Comparison of ENCODE assay signal across 1 cellular context in the genomic region with DNA sequence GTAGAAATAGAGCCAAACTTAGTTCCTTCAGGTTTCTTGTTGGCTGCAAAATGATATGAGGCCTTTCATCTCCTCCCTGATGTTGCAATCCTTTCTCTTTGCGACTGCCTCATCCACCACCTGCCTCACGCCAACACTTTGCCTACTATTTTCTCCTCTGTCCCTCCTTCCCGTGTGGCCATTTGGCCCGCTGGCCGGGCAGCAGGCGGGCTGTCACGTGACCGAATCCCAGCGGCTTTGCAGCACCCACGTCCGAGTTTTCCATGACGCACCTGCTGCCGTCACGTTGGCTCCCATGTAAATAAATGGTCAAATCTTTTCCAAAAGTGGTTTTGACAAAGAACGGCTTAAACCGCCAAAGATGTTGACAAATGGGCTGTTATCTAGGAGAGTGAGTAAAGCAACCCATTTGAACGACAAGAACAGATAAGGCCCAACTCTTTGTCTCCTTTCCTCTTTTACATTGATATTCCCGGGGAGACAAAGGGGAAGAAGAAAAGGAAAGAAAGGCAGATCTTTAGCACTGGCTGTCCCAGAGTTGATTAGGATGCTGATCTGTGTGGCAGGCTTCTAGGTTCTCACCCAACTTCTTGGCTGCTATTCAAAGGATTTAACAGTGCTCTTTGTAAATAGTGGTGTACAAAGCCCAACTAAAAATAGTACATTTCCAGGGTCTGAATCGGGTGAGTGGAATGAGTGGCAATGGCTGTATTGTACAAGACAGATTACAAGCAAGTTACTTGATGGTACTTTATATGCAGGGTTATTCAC.
TF ChIP-seq lines count a peak whose summit lies in the region.

No MANE protein-coding gene starts in this region.

TF ChIP-seq in HepG2, 621 proteins besides CTCF, POLR2A, EP300 and RAD21 (continued from another document):
- TF ChIP-seq ZIK1 (CRISPR knock-in tag; IDR thresholded peaks at IDR 0.05; ENCODE audit: borderline replicate concordance, low read depth) = no peak
- TF ChIP-seq CBX2 (IDR thresholded peaks at IDR 0.05; ENCODE audit: low read depth, low read length) = no peak
- TF ChIP-seq CBX2 (CRISPR knock-in tag; IDR thresholded peaks at IDR 0.05; ENCODE audit: low read depth) = no peak
- no peak for TF ChIP-seq ZNF33B (CRISPR knock-in tag; IDR thresholded peaks at IDR 0.05)
- 0 out of 2 replicates have a peak, but pooled peaks have one; percentile 15 for TF ChIP-seq FOSL2 (CRISPR knock-in tag; IDR thresholded peaks at IDR 0.05)
- no peak for TF ChIP-seq MYNN (CRISPR knock-in tag; IDR thresholded peaks at IDR 0.05; ENCODE audit: low read depth)
- TF ChIP-seq, protein P1, sequence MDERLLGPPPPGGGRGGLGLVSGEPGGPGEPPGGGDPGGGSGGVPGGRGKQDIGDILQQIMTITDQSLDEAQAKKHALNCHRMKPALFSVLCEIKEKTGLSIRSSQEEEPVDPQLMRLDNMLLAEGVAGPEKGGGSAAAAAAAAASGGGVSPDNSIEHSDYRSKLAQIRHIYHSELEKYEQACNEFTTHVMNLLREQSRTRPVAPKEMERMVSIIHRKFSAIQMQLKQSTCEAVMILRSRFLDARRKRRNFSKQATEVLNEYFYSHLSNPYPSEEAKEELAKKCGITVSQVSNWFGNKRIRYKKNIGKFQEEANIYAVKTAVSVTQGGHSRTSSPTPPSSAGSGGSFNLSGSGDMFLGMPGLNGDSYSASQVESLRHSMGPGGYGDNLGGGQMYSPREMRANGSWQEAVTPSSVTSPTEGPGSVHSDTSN (CRISPR knock-in tag; IDR thresholded peaks at IDR 0.05) = no peak
- TF ChIP-seq ZNF30 (CRISPR knock-in tag; IDR thresholded peaks at IDR 0.05) = no peak
- TF ChIP-seq ZNF674 (CRISPR knock-in tag; IDR thresholded peaks at IDR 0.05; ENCODE audit: low read depth) = no peak
- no peak for TF ChIP-seq ZNF670 (CRISPR knock-in tag; IDR thresholded peaks at IDR 0.05; ENCODE audit: borderline replicate concordance)
- no peak for TF ChIP-seq ZNF460 (CRISPR knock-in tag; IDR thresholded peaks at IDR 0.05; ENCODE audit: borderline replicate concordance)
- no peak for TF ChIP-seq HNRNPK (IDR thresholded peaks at IDR 0.05; ENCODE audit: low read depth, low read length, poor library complexity, severe bottlenecking)
- no peak for TF ChIP-seq ZNF557 (CRISPR knock-in tag; IDR thresholded peaks at IDR 0.05)
- TF ChIP-seq ZNF7 (CRISPR knock-in tag; IDR thresholded peaks at IDR 0.05) = no peak
- TF ChIP-seq, protein P2, sequence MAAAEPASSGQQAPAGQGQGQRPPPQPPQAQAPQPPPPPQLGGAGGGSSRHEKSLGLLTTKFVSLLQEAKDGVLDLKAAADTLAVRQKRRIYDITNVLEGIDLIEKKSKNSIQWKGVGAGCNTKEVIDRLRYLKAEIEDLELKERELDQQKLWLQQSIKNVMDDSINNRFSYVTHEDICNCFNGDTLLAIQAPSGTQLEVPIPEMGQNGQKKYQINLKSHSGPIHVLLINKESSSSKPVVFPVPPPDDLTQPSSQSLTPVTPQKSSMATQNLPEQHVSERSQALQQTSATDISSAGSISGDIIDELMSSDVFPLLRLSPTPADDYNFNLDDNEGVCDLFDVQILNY (CRISPR knock-in tag; conservative IDR thresholded peaks at IDR 0.05) = no peak
- no peak for TF ChIP-seq ASH2L (IDR thresholded peaks at IDR 0.05; ENCODE audit: insufficient read length, low read depth, low read length)
- TF ChIP-seq ZNF709 (CRISPR knock-in tag; IDR thresholded peaks at IDR 0.05) = no peak
- no peak for TF ChIP-seq IKZF4 (CRISPR knock-in tag; IDR thresholded peaks at IDR 0.05; ENCODE audit: borderline replicate concordance, low read depth, not compliant biosample characterization)
- TF ChIP-seq ZNF616 (CRISPR knock-in tag; IDR thresholded peaks at IDR 0.05; ENCODE audit: low read depth) = no peak
- no peak for TF ChIP-seq SCMH1 (CRISPR knock-in tag; IDR thresholded peaks at IDR 0.05; ENCODE audit: borderline replicate concordance)
- TF ChIP-seq, protein P3, sequence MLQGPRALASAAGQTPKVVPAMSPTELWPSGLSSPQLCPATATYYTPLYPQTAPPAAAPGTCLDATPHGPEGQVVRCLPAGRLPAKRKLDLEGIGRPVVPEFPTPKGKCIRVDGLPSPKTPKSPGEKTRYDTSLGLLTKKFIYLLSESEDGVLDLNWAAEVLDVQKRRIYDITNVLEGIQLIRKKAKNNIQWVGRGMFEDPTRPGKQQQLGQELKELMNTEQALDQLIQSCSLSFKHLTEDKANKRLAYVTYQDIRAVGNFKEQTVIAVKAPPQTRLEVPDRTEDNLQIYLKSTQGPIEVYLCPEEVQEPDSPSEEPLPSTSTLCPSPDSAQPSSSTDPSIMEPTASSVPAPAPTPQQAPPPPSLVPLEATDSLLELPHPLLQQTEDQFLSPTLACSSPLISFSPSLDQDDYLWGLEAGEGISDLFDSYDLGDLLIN (CRISPR knock-in tag; IDR thresholded peaks at IDR 0.05; ENCODE audit: borderline replicate concordance) = no peak
- TF ChIP-seq CREB1 (IDR thresholded peaks at IDR 0.05) = peak; percentile 64
- TF ChIP-seq CREB1 (CRISPR knock-in tag; IDR thresholded peaks at IDR 0.05) = peak; percentile 51
- TF ChIP-seq ZNF256 (CRISPR knock-in tag; conservative IDR thresholded peaks at IDR 0.05) = no peak
- TF ChIP-seq, protein P4, sequence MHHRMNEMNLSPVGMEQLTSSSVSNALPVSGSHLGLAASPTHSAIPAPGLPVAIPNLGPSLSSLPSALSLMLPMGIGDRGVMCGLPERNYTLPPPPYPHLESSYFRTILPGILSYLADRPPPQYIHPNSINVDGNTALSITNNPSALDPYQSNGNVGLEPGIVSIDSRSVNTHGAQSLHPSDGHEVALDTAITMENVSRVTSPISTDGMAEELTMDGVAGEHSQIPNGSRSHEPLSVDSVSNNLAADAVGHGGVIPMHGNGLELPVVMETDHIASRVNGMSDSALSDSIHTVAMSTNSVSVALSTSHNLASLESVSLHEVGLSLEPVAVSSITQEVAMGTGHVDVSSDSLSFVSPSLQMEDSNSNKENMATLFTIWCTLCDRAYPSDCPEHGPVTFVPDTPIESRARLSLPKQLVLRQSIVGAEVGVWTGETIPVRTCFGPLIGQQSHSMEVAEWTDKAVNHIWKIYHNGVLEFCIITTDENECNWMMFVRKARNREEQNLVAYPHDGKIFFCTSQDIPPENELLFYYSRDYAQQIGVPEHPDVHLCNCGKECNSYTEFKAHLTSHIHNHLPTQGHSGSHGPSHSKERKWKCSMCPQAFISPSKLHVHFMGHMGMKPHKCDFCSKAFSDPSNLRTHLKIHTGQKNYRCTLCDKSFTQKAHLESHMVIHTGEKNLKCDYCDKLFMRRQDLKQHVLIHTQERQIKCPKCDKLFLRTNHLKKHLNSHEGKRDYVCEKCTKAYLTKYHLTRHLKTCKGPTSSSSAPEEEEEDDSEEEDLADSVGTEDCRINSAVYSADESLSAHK (CRISPR knock-in tag; IDR thresholded peaks at IDR 0.05; ENCODE audit: borderline replicate concordance) = no peak
- no peak for TF ChIP-seq KLF12 (CRISPR knock-in tag; IDR thresholded peaks at IDR 0.05; ENCODE audit: borderline replicate concordance)
- TF ChIP-seq BHLHE40 (IDR thresholded peaks at IDR 0.05; ENCODE audit: low read length) = peak; percentile 70
- TF ChIP-seq, protein P5, sequence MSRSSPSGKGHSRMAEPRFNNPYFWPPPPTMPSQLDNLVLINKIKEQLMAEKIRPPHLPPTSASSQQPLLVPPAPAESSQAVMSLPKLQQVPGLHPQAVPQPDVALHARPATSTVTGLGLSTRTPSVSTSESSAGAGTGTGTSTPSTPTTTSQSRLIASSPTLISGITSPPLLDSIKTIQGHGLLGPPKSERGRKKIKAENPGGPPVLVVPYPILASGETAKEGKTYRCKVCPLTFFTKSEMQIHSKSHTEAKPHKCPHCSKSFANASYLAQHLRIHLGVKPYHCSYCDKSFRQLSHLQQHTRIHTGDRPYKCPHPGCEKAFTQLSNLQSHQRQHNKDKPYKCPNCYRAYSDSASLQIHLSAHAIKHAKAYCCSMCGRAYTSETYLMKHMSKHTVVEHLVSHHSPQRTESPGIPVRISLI (CRISPR knock-in tag; IDR thresholded peaks at IDR 0.05; ENCODE audit: borderline replicate concordance) = no peak
- no peak for TF ChIP-seq ATF1 (CRISPR knock-in tag; IDR thresholded peaks at IDR 0.05)
- TF ChIP-seq, protein P6, sequence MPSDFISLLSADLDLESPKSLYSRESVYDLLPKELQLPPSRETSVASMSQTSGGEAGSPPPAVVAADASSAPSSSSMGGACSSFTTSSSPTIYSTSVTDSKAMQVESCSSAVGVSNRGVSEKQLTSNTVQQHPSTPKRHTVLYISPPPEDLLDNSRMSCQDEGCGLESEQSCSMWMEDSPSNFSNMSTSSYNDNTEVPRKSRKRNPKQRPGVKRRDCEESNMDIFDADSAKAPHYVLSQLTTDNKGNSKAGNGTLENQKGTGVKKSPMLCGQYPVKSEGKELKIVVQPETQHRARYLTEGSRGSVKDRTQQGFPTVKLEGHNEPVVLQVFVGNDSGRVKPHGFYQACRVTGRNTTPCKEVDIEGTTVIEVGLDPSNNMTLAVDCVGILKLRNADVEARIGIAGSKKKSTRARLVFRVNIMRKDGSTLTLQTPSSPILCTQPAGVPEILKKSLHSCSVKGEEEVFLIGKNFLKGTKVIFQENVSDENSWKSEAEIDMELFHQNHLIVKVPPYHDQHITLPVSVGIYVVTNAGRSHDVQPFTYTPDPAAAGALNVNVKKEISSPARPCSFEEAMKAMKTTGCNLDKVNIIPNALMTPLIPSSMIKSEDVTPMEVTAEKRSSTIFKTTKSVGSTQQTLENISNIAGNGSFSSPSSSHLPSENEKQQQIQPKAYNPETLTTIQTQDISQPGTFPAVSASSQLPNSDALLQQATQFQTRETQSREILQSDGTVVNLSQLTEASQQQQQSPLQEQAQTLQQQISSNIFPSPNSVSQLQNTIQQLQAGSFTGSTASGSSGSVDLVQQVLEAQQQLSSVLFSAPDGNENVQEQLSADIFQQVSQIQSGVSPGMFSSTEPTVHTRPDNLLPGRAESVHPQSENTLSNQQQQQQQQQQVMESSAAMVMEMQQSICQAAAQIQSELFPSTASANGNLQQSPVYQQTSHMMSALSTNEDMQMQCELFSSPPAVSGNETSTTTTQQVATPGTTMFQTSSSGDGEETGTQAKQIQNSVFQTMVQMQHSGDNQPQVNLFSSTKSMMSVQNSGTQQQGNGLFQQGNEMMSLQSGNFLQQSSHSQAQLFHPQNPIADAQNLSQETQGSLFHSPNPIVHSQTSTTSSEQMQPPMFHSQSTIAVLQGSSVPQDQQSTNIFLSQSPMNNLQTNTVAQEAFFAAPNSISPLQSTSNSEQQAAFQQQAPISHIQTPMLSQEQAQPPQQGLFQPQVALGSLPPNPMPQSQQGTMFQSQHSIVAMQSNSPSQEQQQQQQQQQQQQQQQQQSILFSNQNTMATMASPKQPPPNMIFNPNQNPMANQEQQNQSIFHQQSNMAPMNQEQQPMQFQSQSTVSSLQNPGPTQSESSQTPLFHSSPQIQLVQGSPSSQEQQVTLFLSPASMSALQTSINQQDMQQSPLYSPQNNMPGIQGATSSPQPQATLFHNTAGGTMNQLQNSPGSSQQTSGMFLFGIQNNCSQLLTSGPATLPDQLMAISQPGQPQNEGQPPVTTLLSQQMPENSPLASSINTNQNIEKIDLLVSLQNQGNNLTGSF (CRISPR knock-in tag; IDR thresholded peaks at IDR 0.05) = no peak
- TF ChIP-seq, protein P7, sequence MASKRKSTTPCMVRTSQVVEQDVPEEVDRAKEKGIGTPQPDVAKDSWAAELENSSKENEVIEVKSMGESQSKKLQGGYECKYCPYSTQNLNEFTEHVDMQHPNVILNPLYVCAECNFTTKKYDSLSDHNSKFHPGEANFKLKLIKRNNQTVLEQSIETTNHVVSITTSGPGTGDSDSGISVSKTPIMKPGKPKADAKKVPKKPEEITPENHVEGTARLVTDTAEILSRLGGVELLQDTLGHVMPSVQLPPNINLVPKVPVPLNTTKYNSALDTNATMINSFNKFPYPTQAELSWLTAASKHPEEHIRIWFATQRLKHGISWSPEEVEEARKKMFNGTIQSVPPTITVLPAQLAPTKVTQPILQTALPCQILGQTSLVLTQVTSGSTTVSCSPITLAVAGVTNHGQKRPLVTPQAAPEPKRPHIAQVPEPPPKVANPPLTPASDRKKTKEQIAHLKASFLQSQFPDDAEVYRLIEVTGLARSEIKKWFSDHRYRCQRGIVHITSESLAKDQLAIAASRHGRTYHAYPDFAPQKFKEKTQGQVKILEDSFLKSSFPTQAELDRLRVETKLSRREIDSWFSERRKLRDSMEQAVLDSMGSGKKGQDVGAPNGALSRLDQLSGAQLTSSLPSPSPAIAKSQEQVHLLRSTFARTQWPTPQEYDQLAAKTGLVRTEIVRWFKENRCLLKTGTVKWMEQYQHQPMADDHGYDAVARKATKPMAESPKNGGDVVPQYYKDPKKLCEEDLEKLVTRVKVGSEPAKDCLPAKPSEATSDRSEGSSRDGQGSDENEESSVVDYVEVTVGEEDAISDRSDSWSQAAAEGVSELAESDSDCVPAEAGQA (IDR thresholded peaks at IDR 0.05; ENCODE audit: low read depth) = peak; percentile 70; the same call in 1 of the 2 replicates
- TF ChIP-seq, protein P7 (CRISPR knock-in tag; IDR thresholded peaks at IDR 0.05; ENCODE audit: borderline replicate concordance) = no peak
- no peak for TF ChIP-seq ZNF138 (CRISPR knock-in tag; IDR thresholded peaks at IDR 0.05; ENCODE audit: low read depth)
- TF ChIP-seq, protein P8, sequence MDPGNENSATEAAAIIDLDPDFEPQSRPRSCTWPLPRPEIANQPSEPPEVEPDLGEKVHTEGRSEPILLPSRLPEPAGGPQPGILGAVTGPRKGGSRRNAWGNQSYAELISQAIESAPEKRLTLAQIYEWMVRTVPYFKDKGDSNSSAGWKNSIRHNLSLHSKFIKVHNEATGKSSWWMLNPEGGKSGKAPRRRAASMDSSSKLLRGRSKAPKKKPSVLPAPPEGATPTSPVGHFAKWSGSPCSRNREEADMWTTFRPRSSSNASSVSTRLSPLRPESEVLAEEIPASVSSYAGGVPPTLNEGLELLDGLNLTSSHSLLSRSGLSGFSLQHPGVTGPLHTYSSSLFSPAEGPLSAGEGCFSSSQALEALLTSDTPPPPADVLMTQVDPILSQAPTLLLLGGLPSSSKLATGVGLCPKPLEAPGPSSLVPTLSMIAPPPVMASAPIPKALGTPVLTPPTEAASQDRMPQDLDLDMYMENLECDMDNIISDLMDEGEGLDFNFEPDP (CRISPR knock-in tag; conservative IDR thresholded peaks at IDR 0.05) = no peak
